Comparison of ENCODE assay signal across 26 cellular contexts in the genomic region with DNA sequence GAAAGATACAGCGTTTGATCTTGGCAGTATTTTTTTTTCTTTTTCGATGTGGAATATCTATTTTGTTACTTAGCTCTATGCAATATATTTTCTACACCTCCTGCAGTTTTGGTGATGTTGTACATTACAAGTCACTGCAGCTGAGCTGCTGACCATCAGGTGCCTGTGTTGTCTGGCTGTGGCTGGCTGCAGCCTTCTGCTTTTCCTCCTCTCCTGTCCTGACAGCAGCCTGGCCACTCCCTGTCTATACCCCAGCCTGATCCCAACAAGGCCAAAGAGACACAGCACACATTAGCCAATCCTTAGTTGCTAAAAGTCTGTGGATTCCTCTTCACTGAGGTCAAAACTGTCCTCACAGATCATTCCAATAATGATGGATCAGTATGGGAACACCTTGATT.
"Had no signal": no experiment of that assay in that cellular context is flagged by ENCODE, and none has a peak within 500 bp of the region (broad histone marks: within the 10 kb centered on the region; RNA-seq: fewer than 3 reads in every experiment).

No MANE protein-coding gene starts in this region.

- H3K27me3 Mint-ChIP-seq: stimulated activated memory B cell treated with anti-CD40 and anti-IgM and Interleukin-4, amounts not matched to agents 10 μg/mL and 1 μg/mL and 100 μg/mL, for 72 hours had no signal

- H3K27ac Mint-ChIP-seq: dendritic cell treated with granulocyte-macrophage colony-stimulating factor and Interleukin-4, amounts not matched to agents 40 ng/mL and 50 ng/mL, for 4 days; naive thymus-derived CD8-positive, alpha-beta T cell; nephron progenitor cell; stimulated activated memory B cell treated with anti-CD40 and anti-IgM and Interleukin-4, amounts not matched to agents 10 μg/mL and 1 μg/mL and 100 μg/mL, for 72 hours had no signal

- H3K4me3 ChIP-seq: colonic mucosa, esophagus muscularis mucosa, gastroesophageal sphincter, heart left ventricle, hepatocyte, left lung, ovary, psoas muscle, sigmoid colon, spleen, testis, tibial artery, upper lobe of left lung had no signal

- H3K4me1 Mint-ChIP-seq: stimulated activated memory B cell treated with anti-CD40 and anti-IgM and Interleukin-4, amounts not matched to agents 10 μg/mL and 1 μg/mL and 100 μg/mL, for 72 hours had no signal

- DNase-seq: colonic mucosa; effector memory CD4-positive, alpha-beta T cell; foreskin keratinocyte; heart left ventricle; left cardiac atrium; left lung; mesendoderm; naive thymus-derived CD8-positive, alpha-beta T cell; nephron progenitor cell; nucleus accumbens; ovary; psoas muscle; right cardiac atrium; sigmoid colon; spleen; stimulated activated CD4-positive, alpha-beta T cell treated with anti-CD3 and anti-CD28 coated beads, Interleukin-4, amount 100 ng/mL, for 4 hours; stimulated activated naive CD8-positive, alpha-beta T cell treated with anti-CD3 and anti-CD28 coated beads, Interleukin-15, Interleukin-2, amounts not matched to agents 100 U/mL and 50 U/mL, for 24 hours; substantia nigra; testis; tibial artery; upper lobe of left lung had no signal

- H3K9me3 ChIP-seq: colonic mucosa, esophagus muscularis mucosa, gastroesophageal sphincter, heart left ventricle, left lung, ovary, psoas muscle, sigmoid colon, spleen, testis, tibial artery, upper lobe of left lung had no signal

- H3K27ac ChIP-seq: colonic mucosa, esophagus muscularis mucosa, foreskin keratinocyte, gastroesophageal sphincter, heart left ventricle, hepatocyte, left lung, ovary, psoas muscle, sigmoid colon, spleen, testis, tibial artery, upper lobe of left lung had no signal

- H3K9me3 Mint-ChIP-seq: dendritic cell treated with granulocyte-macrophage colony-stimulating factor and Interleukin-4, amounts not matched to agents 40 ng/mL and 50 ng/mL, for 4 days; naive thymus-derived CD8-positive, alpha-beta T cell; nephron progenitor cell; stimulated activated memory B cell treated with anti-CD40 and anti-IgM and Interleukin-4, amounts not matched to agents 10 μg/mL and 1 μg/mL and 100 μg/mL, for 72 hours had no signal

- H3K79me2 ChIP-seq: hepatocyte had no signal

- ATAC-seq: foreskin keratinocyte; gastroesophageal sphincter; heart left ventricle; left cardiac atrium; left lung; naive thymus-derived CD8-positive, alpha-beta T cell; psoas muscle; right cardiac atrium; stimulated activated memory B cell treated with anti-CD40 and anti-IgM and Interleukin-4, amounts not matched to agents 10 μg/mL and 1 μg/mL and 100 μg/mL, for 72 hours; stimulated activated naive CD8-positive, alpha-beta T cell treated with anti-CD3 and anti-CD28 coated beads, Interleukin-15, Interleukin-2, amounts not matched to agents 100 U/mL and 50 U/mL, for 24 hours had no signal

- H3K36me3 ChIP-seq: colonic mucosa, esophagus muscularis mucosa, gastroesophageal sphincter, heart left ventricle, left lung, ovary, sigmoid colon, spleen, tibial artery, upper lobe of left lung had no signal

- H3K4me1 ChIP-seq: colonic mucosa, foreskin keratinocyte, gastroesophageal sphincter, left lung, psoas muscle, tibial artery, upper lobe of left lung had no signal

- H3K36me3 Mint-ChIP-seq: naive thymus-derived CD8-positive, alpha-beta T cell; stimulated activated memory B cell treated with anti-CD40 and anti-IgM and Interleukin-4, amounts not matched to agents 10 μg/mL and 1 μg/mL and 100 μg/mL, for 72 hours had no signal

- H3K4me3 Mint-ChIP-seq: dendritic cell treated with granulocyte-macrophage colony-stimulating factor and Interleukin-4, amounts not matched to agents 40 ng/mL and 50 ng/mL, for 4 days; naive thymus-derived CD8-positive, alpha-beta T cell; nephron progenitor cell; stimulated activated memory B cell treated with anti-CD40 and anti-IgM and Interleukin-4, amounts not matched to agents 10 μg/mL and 1 μg/mL and 100 μg/mL, for 72 hours had no signal

- H3K27me3 ChIP-seq: colonic mucosa, foreskin keratinocyte, hepatocyte, ovary, testis, upper lobe of left lung had no signal

- H3K4me2 ChIP-seq: hepatocyte had no signal

- H2AFZ ChIP-seq: hepatocyte had no signal
